17 cellular contexts compared by ENCODE assay signal in genomic region chr5:109467058-109467457, GRCh38. TPM values are rescaled to one million over a fixed set of nuclear protein-coding genes. Genes with fewer than 3 reads are reported as not detected.
DNase-seq lines count a peak whose midpoint lies in the region; ATAC-seq, FAIRE-seq and TF ChIP-seq lines count a peak whose summit lies in the region.
"Had no signal": no experiment of that assay in that cellular context is flagged by ENCODE, and none has a peak within 500 bp of the region (broad histone marks: within the 10 kb centered on the region; RNA-seq: fewer than 3 reads in every experiment).

No MANE protein-coding gene starts in this region.

- no peaks in the 10 kb centered on the region for H4K20me1 ChIP-seq in HepG2 (ENCODE audit: insufficient read depth, low read length)
- no peaks in the 10 kb centered on the region for H4K20me1 ChIP-seq in OCI-LY3 (ENCODE audit: insufficient read depth, low read length)

- no peak for TF ChIP-seq CTCF in HepG2 (CRISPR knock-in tag; IDR thresholded peaks at IDR 0.05)
- TF ChIP-seq CTCF in right lobe of liver (IDR thresholded peaks at IDR 0.05): no peak
- peak; percentile 47 for TF ChIP-seq CTCF in OCI-LY3 (IDR thresholded peaks at IDR 0.05; ENCODE audit: low read depth, low read length)
- no peak for TF ChIP-seq CTCF in VCaP (conservative IDR thresholded peaks at IDR 0.05)
- no peak for TF ChIP-seq CTCF in thyroid gland (IDR thresholded peaks at IDR 0.05)
- TF ChIP-seq CTCF in psoas muscle (IDR thresholded peaks at IDR 0.05): no peak

- H3K79me2 ChIP-seq in HepG2 (ENCODE audit: insufficient read depth, low read length): no peaks in the 10 kb centered on the region
- no peaks in the 10 kb centered on the region for H3K79me2 ChIP-seq in OCI-LY3 (ENCODE audit: low read length)

- no peak overlapping the region for H3K27ac ChIP-seq in HepG2 (ENCODE audit: extremely low read length, insufficient read depth, low read length)
- H3K27ac ChIP-seq in right lobe of liver: no peak overlapping the region
- H3K27ac ChIP-seq in OCI-LY3 (ENCODE audit: low read length): no peak overlapping the region
- H3K27ac ChIP-seq in VCaP: peak overlapping the region; percentile 77; the same call in 1 of the 2 replicates
- H3K27ac ChIP-seq in thyroid gland: no peak overlapping the region
- H3K27ac ChIP-seq in psoas muscle: no peak overlapping the region
- no peak overlapping the region for H3K27ac ChIP-seq in effector memory CD4-positive, alpha-beta T cell (ENCODE audit: insufficient read depth, low read length, poor library complexity, severe bottlenecking)

- H3K27me3 ChIP-seq in HepG2 (ENCODE audit: control insufficient read depth in 1 of 2, insufficient read depth in 2 of 2, low read length in 2 of 2): no peaks in the 10 kb centered on the region
- H3K27me3 ChIP-seq in right lobe of liver: no peaks in the 10 kb centered on the region
- H3K27me3 ChIP-seq in OCI-LY3 (ENCODE audit: low read depth, low read length): no peaks in the 10 kb centered on the region
- H3K27me3 ChIP-seq in thyroid gland: no peaks in the 10 kb centered on the region
- H3K27me3 ChIP-seq in psoas muscle (ENCODE audit: insufficient read depth in 3 of 3, low read length in 2 of 3): no peaks in the 10 kb centered on the region
- no peaks in the 10 kb centered on the region for H3K27me3 ChIP-seq in effector memory CD4-positive, alpha-beta T cell (replicated peaks; ENCODE audit: control insufficient read depth, insufficient read depth, low read length, poor library complexity, severe bottlenecking)

- H3K9ac ChIP-seq in HepG2 (ENCODE audit: insufficient read depth, low read depth, low read length) (no peak overlapping the region), OCI-LY3 (ENCODE audit: low read length) (no peak overlapping the region)

- H3K9me3 ChIP-seq in HepG2 (ENCODE audit: low read length): no peaks in the 10 kb centered on the region
- H3K9me3 ChIP-seq in right lobe of liver: no peaks in the 10 kb centered on the region
- H3K9me3 ChIP-seq in OCI-LY3 (ENCODE audit: insufficient read depth, low read length): no peaks in the 10 kb centered on the region
- H3K9me3 ChIP-seq in thyroid gland: no peaks in the 10 kb centered on the region
- H3K9me3 ChIP-seq in psoas muscle: no peaks in the 10 kb centered on the region
- H3K9me3 ChIP-seq in effector memory CD4-positive, alpha-beta T cell (ENCODE audit: control insufficient read depth, low read length): no peaks in the 10 kb centered on the region

- intact Hi-C loops in HepG2 (cut with micrococcal nuclease; ENCODE audit: unreplicated experiment): loop anchor here (5.0 to 10.0 kb wide), 4 partner anchors 55 to 825 kb away; no protein-coding TSS in a partner anchor
- intact Hi-C loops in right lobe of liver (cut with DNase I): no loop called here
- intact Hi-C loops in thyroid gland (cut with DNase I): no loop called here
- intact Hi-C loops in psoas muscle (cut with DNase I): loop anchor here (5.0 to 10.0 kb wide), 4 partner anchors 50 to 782 kb away; no protein-coding TSS in a partner anchor

- TF ChIP-seq RAD21 in HepG2 (CRISPR knock-in tag; IDR thresholded peaks at IDR 0.05): no peak

- no peak for ATAC-seq in HepG2
- no peak for ATAC-seq in right lobe of liver
- ATAC-seq in psoas muscle: no peak

- no TSS peak for BruUV-seq in HepG2 (replicated peaks; lab: Mats Ljungman, UMichigan)

- peaks cover 7% of the 10 kb centered on the region for H3K4me1 ChIP-seq in HepG2 (ENCODE audit: insufficient read depth, low read length)
- H3K4me1 ChIP-seq in right lobe of liver: no peaks in the 10 kb centered on the region
- peaks cover 23% of the 10 kb centered on the region for H3K4me1 ChIP-seq in OCI-LY3 (ENCODE audit: low read length)
- peaks cover 4 to 7% of the 10 kb centered on the region in 2 donors for H3K4me1 ChIP-seq in thyroid gland
- H3K4me1 ChIP-seq in psoas muscle: no peaks in the 10 kb centered on the region
- no peaks in the 10 kb centered on the region for H3K4me1 ChIP-seq in effector memory CD4-positive, alpha-beta T cell (ENCODE audit: control insufficient read depth, insufficient read depth, low read length, poor library complexity, severe bottlenecking)

- FAIRE-seq in HepG2 (lab: Jason Lieb, UNC): no peak
- FAIRE-seq: A204.1, G401.6, GM12891, HTR-8/SVneo had no signal

- no peak overlapping the region for H3K4me3 ChIP-seq in HepG2 (replicated peaks in 1 of 3; ENCODE audit: insufficient read depth in 1 of 3, low read depth in 2 of 3, low read length in 3 of 3)
- no peak overlapping the region for H3K4me3 ChIP-seq in right lobe of liver
- H3K4me3 ChIP-seq in OCI-LY3 (ENCODE audit: low read length): 0 out of 2 replicates have a peak overlapping the region, but pooled peaks have one; percentile 16
- no peak overlapping the region for H3K4me3 ChIP-seq in thyroid gland (replicated peaks in 1 of 3)
- H3K4me3 ChIP-seq in psoas muscle: no peak overlapping the region
- H3K4me3 ChIP-seq in effector memory CD4-positive, alpha-beta T cell (ENCODE audit: insufficient read depth, low read depth, low read length, poor library complexity, severe bottlenecking): no peak overlapping the region

- no peaks in the 10 kb centered on the region for H3K36me3 ChIP-seq in HepG2 (replicated peaks in 1 of 2; ENCODE audit: control insufficient read depth in 1 of 2, insufficient read depth in 2 of 2, low read length in 2 of 2)
- no peaks in the 10 kb centered on the region for H3K36me3 ChIP-seq in right lobe of liver
- H3K36me3 ChIP-seq in OCI-LY3 (replicated peaks; ENCODE audit: low read depth, low read length): no peaks in the 10 kb centered on the region
- no peaks in the 10 kb centered on the region for H3K36me3 ChIP-seq in thyroid gland
- no peaks in the 10 kb centered on the region for H3K36me3 ChIP-seq in psoas muscle (ENCODE audit: insufficient read depth in 1 of 2, low read depth in 1 of 2)
- H3K36me3 ChIP-seq in effector memory CD4-positive, alpha-beta T cell (ENCODE audit: control insufficient read depth, insufficient read depth, low read length): no peaks in the 10 kb centered on the region

- no peak for DNase-seq in HepG2 (ENCODE audit: low spot score)
- no peak for DNase-seq in right lobe of liver
- DNase-seq in thyroid gland: no peak
- no peak for DNase-seq in psoas muscle
- DNase-seq in effector memory CD4-positive, alpha-beta T cell: no peak
- DNase-seq: C1 segment of cervical spinal cord; CD4-positive, alpha-beta T cell; DMS79 treated with DMSO at 0.1 percent for 48 hours; EL; GOT3; HCEC 1CT had no signal

- H2AFZ ChIP-seq in HepG2 (ENCODE audit: low read length) (no peak overlapping the region), OCI-LY3 (ENCODE audit: low read depth, low read length) (no peak overlapping the region)

- in situ Hi-C loops in HepG2 (cut with HindIII; ENCODE audit: extremely low pct_ligation_motif_present, low pct_unique_long_range_greater_than_20kb): no loop called here

- TF ChIP-seq EP300 in HepG2 (IDR thresholded peaks at IDR 0.05; ENCODE audit: low read depth in 2 of 2, low read length in 2 of 2) (no peak), HepG2 (CRISPR knock-in tag; IDR thresholded peaks at IDR 0.05; ENCODE audit: borderline replicate concordance) (no peak)

- WGBS in HepG2 (ENCODE audit: low lambda C conversion rate): 15% methylated on average over 4 of the region's 4 CpGs
- WGBS in right lobe of liver (ENCODE audit: insufficient coverage, low coverage, low lambda C conversion rate, missing lambda C conversion rate): 56% methylated on average over 4 of the region's 4 CpGs
- 76 to 80% methylated on average over 4 of the region's 4 CpGs for WGBS in thyroid gland, 2 donors
- WGBS in psoas muscle, 3 donors: 78 to 86% (median 82%) methylated on average over 4 of the region's 4 CpGs

- CTCF ChIA-PET in HepG2 (lab: Yijun Ruan, JAX; ENCODE audit: low intra/inter-chr PET ratio, low total read pairs): no interaction called here

- POLR2A ChIA-PET in HepG2 (lab: Yijun Ruan, JAX): no interaction called here

- TF ChIP-seq POLR2A in HepG2 (IDR thresholded peaks at IDR 0.05; ENCODE audit: insufficient read depth in 1 of 2, low read depth in 2 of 2, low read length in 2 of 2): no peak
- TF ChIP-seq POLR2A in right lobe of liver (IDR thresholded peaks at IDR 0.05): no peak
- TF ChIP-seq POLR2A in thyroid gland (IDR thresholded peaks at IDR 0.05): no peak

- H3K4me2 ChIP-seq in HepG2 (ENCODE audit: low read depth, low read length) (no peak overlapping the region), OCI-LY3 (ENCODE audit: low read length) (peak overlapping the region; percentile 63)

RNA-seq across cellular contexts. Expression of gene PJA2, which starts 57.3 kb away (rescaled TPM):
- total RNA-seq in HepG2 (2016; rRNA removed; fragmentation: Illumina TruSeq; extraction: Trizol) (39.4 and 70.7 TPM in 2 replicates), right lobe of liver (10 to 100 TPM; 34.2 to 47.3 (median 40.8) TPM), thyroid gland (100 to 1,000 TPM; 107 to 188 (median 153) TPM), psoas muscle (10 to 100 TPM; 39.3 to 66.9 (median 51.3) TPM)
- 5.1 and 6.3 TPM in 2 replicates for total RNA-seq in HepG2 (2016; cell fraction: cytosol; rRNA removed; fragmentation: Illumina TruSeq; extraction: Trizol; ENCODE audit: low read depth)
- 37.3 and 71.4 TPM in 2 replicates for total RNA-seq in HepG2 (2016; cell fraction: insoluble cytoplasmic fraction; rRNA removed; fragmentation: Illumina TruSeq; extraction: Trizol)
- total RNA-seq in HepG2 (2016; cell fraction: membrane; rRNA removed; fragmentation: Illumina TruSeq; extraction: Trizol): 22.7 and 27.8 TPM in 2 replicates
- 34.8 and 35.7 TPM in 2 replicates for total RNA-seq in HepG2 (2016; cell fraction: nucleus; rRNA removed; fragmentation: Illumina TruSeq; extraction: Trizol)
- polyA plus RNA-seq in HepG2 (2011; rRNA removed) (29.7 and 41.4 TPM in 2 replicates), psoas muscle (10 to 100 TPM; 20.9 to 34.1 (median 23.3) TPM)
- polyA plus RNA-seq in HepG2 (2011; cell fraction: cytosol; rRNA removed): 16.5 and 25.6 TPM in 2 replicates
- polyA plus RNA-seq in HepG2 (2011; cell fraction: nucleus; rRNA removed): 11.3 and 14.3 TPM in 2 replicates
- polyA plus RNA-seq in HepG2 (2012): 37.0 and 42.7 TPM in 2 replicates
- 2.4 and 2.8 TPM in 2 replicates for polyA plus RNA-seq in HepG2 (2016; cell fraction: cytosol; fragmentation: Illumina TruSeq; extraction: Trizol; ENCODE audit: low read depth)
- polyA plus RNA-seq in HepG2 (2016; cell fraction: insoluble cytoplasmic fraction; fragmentation: Illumina TruSeq; extraction: Trizol; ENCODE audit: low read depth): 55.5 and 60.0 TPM in 2 replicates
- 9.5 and 12.5 TPM in 2 replicates for polyA plus RNA-seq in HepG2 (2016; cell fraction: membrane; fragmentation: Illumina TruSeq; extraction: Trizol; ENCODE audit: low read depth)
- polyA plus RNA-seq in HepG2 (2016; cell fraction: nucleus; fragmentation: Illumina TruSeq; extraction: Trizol; ENCODE audit: insufficient read depth, low read depth): 22.2 and 24.7 TPM in 2 replicates
- polyA minus RNA-seq in HepG2 (2011; rRNA and poly(A)+ RNA removed; ENCODE audit: low replicate concordance): 30.6 and 33.6 TPM in 2 replicates
- polyA minus RNA-seq in HepG2 (2011; cell fraction: cytosol; rRNA and poly(A)+ RNA removed): 45.1 and 46.4 TPM in 2 replicates
- polyA minus RNA-seq in HepG2 (2011; cell fraction: nucleus; rRNA and poly(A)+ RNA removed): 65.7 and 70.6 TPM in 2 replicates

Comparison
In these comparisons a context has a peak if more than half of its experiments do, and no peak if none do; other contexts are left out.
1. intact Hi-C loops: an anchor here in HepG2 (5.0 to 10.0 kb wide) and psoas muscle (5.0 to 10.0 kb wide); none called in right lobe of liver and thyroid gland.